In genomic region chr7:4703532-4703931, GRCh38 we compare ENCODE assay signal across 17 cellular contexts. TPM values are rescaled to one million over a fixed set of nuclear protein-coding genes. Genes with fewer than 3 reads are reported as not detected.
A peak's percentile ranks its signal among the peaks of the same experiment; 100 is the strongest.
DNase-seq lines count a peak whose midpoint lies in the region; ATAC-seq and TF ChIP-seq lines count a peak whose summit lies in the region.
"Had no signal": no experiment of that assay in that cellular context is flagged by ENCODE, and none has a peak within 500 bp of the region (broad histone marks: within the 10 kb centered on the region; RNA-seq: fewer than 3 reads in every experiment).

No MANE protein-coding gene starts in this region.

- ATAC-seq in GM18907 (IDR thresholded peaks at IDR 0.05; ENCODE audit: unreplicated experiment) = no peak
- no peak for ATAC-seq in GM21515 (IDR thresholded peaks at IDR 0.05; ENCODE audit: unreplicated experiment)
- ATAC-seq: GM23338, Panc1 had no signal

- no peaks in the 10 kb centered on the region for H3K36me3 ChIP-seq in WERI-Rb-1
- H3K36me3 ChIP-seq: MG63 had no signal

- CTCF ChIA-PET in AG04450 (lab: Charles Lee) = no interaction called here

- H3K27ac Mint-ChIP-seq in glutamatergic neuron (ENCODE audit: unreplicated experiment) (peak overlapping the region; percentile 94), endothelial cell (ENCODE audit: unreplicated experiment) (no peak overlapping the region)
- H3K27ac Mint-ChIP-seq: CD4-positive, alpha-beta T cell; GM23338 had no signal

- POLR2A ChIA-PET in AG04450 (lab: Yijun Ruan, JAX) = no interaction called here

- H3K4me3 ChIP-seq in AG04450 (ENCODE audit: low read depth, low read length) = no peak overlapping the region
- no peak overlapping the region for H3K4me3 ChIP-seq in WERI-Rb-1 (ENCODE audit: low read depth, low read length)
- H3K4me3 ChIP-seq: GM23338, MG63 had no signal

- DNase-seq in AG04450 (ENCODE audit: low read depth, low spot score) = no peak
- DNase-seq in WERI-Rb-1 = no peak
- no peak for DNase-seq in glutamatergic neuron
- DNase-seq in posterior vena cava (ENCODE audit: low spot score) = peak; percentile 71
- DNase-seq in NCI-H345 treated with DMSO at 0.1 percent for 48 hours (lab: John Stamatoyannopoulos, UW; ENCODE audit: unreplicated experiment) = no peak
- no peak for DNase-seq in endothelial cell (ENCODE audit: low spot score)
- DNase-seq: CD4-positive, alpha-beta T cell; DND-41; GF-D8; MG63; NCI-H1105; NCI-H1694 treated with DMSO at 0.1 percent for 48 hours; NCI-H774 had no signal

- H3K4me3 Mint-ChIP-seq in glutamatergic neuron (ENCODE audit: unreplicated experiment) (peak overlapping the region; percentile 74), endothelial cell (ENCODE audit: unreplicated experiment) (no peak overlapping the region)
- H3K4me3 Mint-ChIP-seq: CD4-positive, alpha-beta T cell had no signal

- peak overlapping the region; percentile 11 for H3K27ac ChIP-seq in AG04450 (ENCODE audit: low read depth, low read length)
- 0 out of 2 replicates have a peak overlapping the region, but pooled peaks have one; percentile 51 for H3K27ac ChIP-seq in WERI-Rb-1

- H3K9me3 Mint-ChIP-seq in glutamatergic neuron (ENCODE audit: unreplicated experiment) (peaks cover 5% of the 10 kb centered on the region), endothelial cell (ENCODE audit: unreplicated experiment) (no peaks in the 10 kb centered on the region)
- H3K9me3 Mint-ChIP-seq: CD4-positive, alpha-beta T cell had no signal

- no peaks in the 10 kb centered on the region for H3K36me3 Mint-ChIP-seq in glutamatergic neuron (ENCODE audit: unreplicated experiment)
- H3K36me3 Mint-ChIP-seq in endothelial cell (ENCODE audit: low read depth, unreplicated experiment) = peaks cover 4% of the 10 kb centered on the region

- H3K27me3 ChIP-seq in AG04450 (ENCODE audit: control insufficient read depth, insufficient read depth, low read length) (no peaks in the 10 kb centered on the region), WERI-Rb-1 (ENCODE audit: insufficient read depth, low read depth, severe bottlenecking) (no peaks in the 10 kb centered on the region)
- H3K27me3 ChIP-seq: MG63 had no signal

- H3K4me1 Mint-ChIP-seq in glutamatergic neuron (ENCODE audit: low read depth, unreplicated experiment) = peaks cover 43% of the 10 kb centered on the region
- H3K4me1 Mint-ChIP-seq in endothelial cell (ENCODE audit: unreplicated experiment) = peaks cover 57% of the 10 kb centered on the region

- no peaks in the 10 kb centered on the region; the same call in 1 of the 2 replicates for H3K9me3 ChIP-seq in AG04450 (ENCODE audit: control insufficient read depth, insufficient read depth, low read length)
- H3K9me3 ChIP-seq in WERI-Rb-1 (ENCODE audit: severe bottlenecking) = no peaks in the 10 kb centered on the region
- H3K9me3 ChIP-seq: MG63 had no signal

- TF ChIP-seq CTCF in AG04450 (IDR thresholded peaks at IDR 0.05; ENCODE audit: low read depth, low read length) (no peak), WERI-Rb-1 (IDR thresholded peaks at IDR 0.05; ENCODE audit: low read depth, low read length) (no peak), glutamatergic neuron (IDR thresholded peaks at IDR 0.05; ENCODE audit: partially characterized antibody, unreplicated experiment) (no peak), endothelial cell (IDR thresholded peaks at IDR 0.05; ENCODE audit: unreplicated experiment) (no peak)

- peaks cover 5% of the 10 kb centered on the region for H3K27me3 Mint-ChIP-seq in glutamatergic neuron (ENCODE audit: unreplicated experiment)
- H3K27me3 Mint-ChIP-seq in endothelial cell (ENCODE audit: unreplicated experiment) = peaks cover 5% of the 10 kb centered on the region
- H3K27me3 Mint-ChIP-seq: CD4-positive, alpha-beta T cell had no signal

- intact Hi-C loops in posterior vena cava (cut with DNase I) = no loop called here

RNA-seq across cellular contexts. Expression of gene FOXK1, which starts 21.4 kb away (rescaled TPM):
- 3.4 and 4.7 TPM in 2 replicates for polyA plus RNA-seq in AG04450 (2011; rRNA removed)
- 13.2 and 14.5 TPM in 2 replicates for polyA minus RNA-seq in AG04450 (2011; rRNA and poly(A)+ RNA removed)
- total RNA-seq in glutamatergic neuron (ENCODE audit: unreplicated experiment) (41.7 TPM), posterior vena cava (10 to 100 TPM; 30.5 to 32.3 TPM), endothelial cell (ENCODE audit: unreplicated experiment) (73.8 TPM)
